ENCODE assay signal across 9 cellular contexts in the genomic region with DNA sequence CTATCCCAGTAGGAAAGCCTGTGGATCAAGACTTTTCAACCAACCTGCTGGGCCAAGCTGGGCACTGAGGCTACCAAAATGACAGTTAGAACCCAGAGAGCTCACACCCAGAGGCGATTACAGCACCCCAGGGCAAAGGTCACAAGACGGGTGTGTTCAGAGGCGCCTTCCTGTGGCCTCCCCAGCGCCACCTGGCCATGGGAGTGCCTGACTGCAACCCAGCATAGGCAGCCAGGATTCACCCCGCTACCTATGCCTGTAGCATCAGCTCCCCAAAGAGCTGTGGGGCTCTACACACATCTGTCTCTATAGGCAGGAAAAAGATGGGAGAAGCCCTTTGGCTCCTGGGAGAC. TPM values are rescaled to one million over a fixed set of nuclear protein-coding genes. Genes with fewer than 3 reads are reported as not detected.
DNase-seq lines count a peak whose midpoint lies in the region; ATAC-seq and TF ChIP-seq lines count a peak whose summit lies in the region.
"Had no signal": no experiment of that assay in that cellular context is flagged by ENCODE, and none has a peak within 500 bp of the region (broad histone marks: within the 10 kb centered on the region; RNA-seq: fewer than 3 reads in every experiment).

No MANE protein-coding gene starts in this region.

- 20 to 60% methylated on average over 2 of the region's 5 CpGs for WGBS in gastroesophageal sphincter (ENCODE audit: low coverage in 1 of 2), 2 donors

- ATAC-seq in GM19397 (IDR thresholded peaks at IDR 0.05; ENCODE audit: unreplicated experiment) (peak; percentile 51), gastroesophageal sphincter (no peak)

- peaks cover 97% of the 10 kb centered on the region for H3K36me3 ChIP-seq in adipocyte (ENCODE audit: control insufficient read depth, insufficient read depth, low read length, severe bottlenecking)
- peaks cover 0 to 99% of the 10 kb centered on the region in 2 donors for H3K36me3 ChIP-seq in gastroesophageal sphincter

- H3K27me3 ChIP-seq in adipocyte (replicated peaks; ENCODE audit: control insufficient read depth, insufficient read depth, low read length) (no peaks in the 10 kb centered on the region), gastroesophageal sphincter (no peaks in the 10 kb centered on the region)

- peak; percentile 1 for DNase-seq in COLO668 (lab: John Stamatoyannopoulos, UW; ENCODE audit: unreplicated experiment)
- DNase-seq in LNCaP clone FGC (ENCODE audit: low read depth): no peak
- no peak for DNase-seq in adipocyte (ENCODE audit: low read depth)
- DNase-seq in retinal pigment epithelial cell (ENCODE audit: low read depth): no peak
- no peak for DNase-seq in AG08395 (ENCODE audit: low spot score)
- DNase-seq in NCI-H82 (lab: John Stamatoyannopoulos, UW): no peak

- H3K4me3 ChIP-seq in LNCaP clone FGC (ENCODE audit: low read depth, low read length) (no peak overlapping the region), adipocyte (ENCODE audit: low read length) (no peak overlapping the region), retinal pigment epithelial cell (ENCODE audit: low read length) (no peak overlapping the region), gastroesophageal sphincter (no peak overlapping the region)

- H3K27ac ChIP-seq in gastroesophageal sphincter: no peak overlapping the region

- TF ChIP-seq CTCF in LNCaP clone FGC (IDR thresholded peaks at IDR 0.05; ENCODE audit: control insufficient read depth, extremely low read depth, insufficient read depth): peak; percentile 33
- peak; percentile 49 for TF ChIP-seq CTCF in retinal pigment epithelial cell (conservative IDR thresholded peaks at IDR 0.05; ENCODE audit: low read depth, low read length)
- no peak for TF ChIP-seq CTCF in gastroesophageal sphincter (IDR thresholded peaks at IDR 0.05)

- H3K4me1 ChIP-seq in adipocyte (ENCODE audit: control insufficient read depth, insufficient read depth, low read length) (peaks cover 13% of the 10 kb centered on the region), gastroesophageal sphincter (no peaks in the 10 kb centered on the region)

- TF ChIP-seq POLR2A in gastroesophageal sphincter (IDR thresholded peaks at IDR 0.05): no peak

- peak overlapping the region; percentile 4 for H3K9ac ChIP-seq in adipocyte (ENCODE audit: low read length)

- no peaks in the 10 kb centered on the region for H3K9me3 ChIP-seq in adipocyte (ENCODE audit: control insufficient read depth, low read length)
- H3K9me3 ChIP-seq in gastroesophageal sphincter: no peaks in the 10 kb centered on the region

- no peak for TF ChIP-seq EP300 in gastroesophageal sphincter (IDR thresholded peaks at IDR 0.05)

RNA-seq across cellular contexts. Expression of gene PDGFRB, which starts 33.5 kb away (rescaled TPM):
- 100 to 1,000 TPM in 3 of 4 donors, 10 to 100 TPM in 1; 87.5 to 161 (median 113) TPM for total RNA-seq in gastroesophageal sphincter

RNA-seq across cellular contexts. Expression of gene CSF1R, which starts 35.8 kb away (rescaled TPM):
- total RNA-seq in gastroesophageal sphincter: 10 to 100 TPM; 12.3 to 58.0 (median 35.2) TPM
- total RNA-seq: glomerular endothelial cell had no signal

RNA-seq across cellular contexts. Expression of gene CDX1, which starts 44.4 kb away (rescaled TPM):
- total RNA-seq in gastroesophageal sphincter: not detected
- total RNA-seq: glomerular endothelial cell had no signal

Comparison
In these comparisons a context has a peak if more than half of its experiments do, and no peak if none do; other contexts are left out.
1. CTCF ChIP-seq: peak in LNCaP clone FGC (single experiment) and retinal pigment epithelial cell (single experiment); none in gastroesophageal sphincter (0 of 4).